In the genomic region with DNA sequence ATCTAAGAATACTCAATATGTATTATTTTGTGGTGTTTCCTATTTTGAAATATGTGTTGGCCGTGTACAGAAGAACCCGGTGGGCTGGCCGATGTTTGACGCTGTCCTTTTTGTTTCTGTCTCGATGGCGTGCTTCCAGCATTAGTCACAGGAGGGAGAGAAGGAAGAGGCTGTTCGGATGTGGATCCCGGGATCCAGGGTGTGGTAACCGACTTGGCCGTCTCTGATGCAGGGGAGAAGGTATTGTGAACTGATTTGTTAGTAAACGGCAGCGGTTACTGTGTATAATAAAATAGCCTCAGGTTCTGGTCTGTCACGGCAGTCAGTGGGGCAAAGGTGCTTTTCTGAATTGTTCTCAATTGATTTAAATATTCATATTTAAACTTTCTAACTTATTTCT, we compare ENCODE assay signal across 12 cellular contexts.
A peak's percentile ranks its signal among the peaks of the same experiment; 100 is the strongest.
DNase-seq lines count a peak whose midpoint lies in the region; ATAC-seq, FAIRE-seq and TF ChIP-seq lines count a peak whose summit lies in the region.
"Had no signal": no experiment of that assay in that cellular context is flagged by ENCODE, and none has a peak within 500 bp of the region (broad histone marks: within the 10 kb centered on the region; RNA-seq: fewer than 3 reads in every experiment).

No MANE protein-coding gene starts in this region.

- CTCF ChIA-PET in MCF 10A (lab: Yijun Ruan, JAX): interaction anchor here (2.4 kb wide), 1 partner anchor 741 kb away, joined by 102 read pairs; the partner anchor contains the start of gene ENC1
- CTCF ChIA-PET in activated CD8-positive, alpha-beta T cell treated with anti-CD3 and anti-CD28 coated beads for 36 hours (lab: Charles Lee): interaction anchor here (1.5 to 2.5 kb wide), 2 partner anchors 12 to 310 kb away, joined by 4 to 13 read pairs; no protein-coding TSS in a partner anchor

- peak overlapping the region; percentile 38 for H3K9ac ChIP-seq in keratinocyte (ENCODE audit: control insufficient read depth, extremely low read depth, insufficient read depth, low read length)

- no peak overlapping the region for H2AFZ ChIP-seq in keratinocyte (ENCODE audit: control insufficient read depth, low read length)

- H3K27ac ChIP-seq in keratinocyte (ENCODE audit: control insufficient read depth, insufficient read depth, low read length): peak overlapping the region; percentile 15
- H3K27ac ChIP-seq: testis had no signal

- no peaks in the 10 kb centered on the region for H3K9me3 ChIP-seq in keratinocyte (ENCODE audit: control insufficient read depth, low read depth, low read length)
- H3K9me3 ChIP-seq: testis had no signal

- peaks cover 15% of the 10 kb centered on the region for H3K4me1 Mint-ChIP-seq in MCF 10A (ENCODE audit: insufficient read depth, unreplicated experiment)
- H3K4me1 Mint-ChIP-seq in activated CD8-positive, alpha-beta T cell treated with anti-CD3 and anti-CD28 coated beads for 36 hours (ENCODE audit: low read depth): no peaks in the 10 kb centered on the region
- no peaks in the 10 kb centered on the region for H3K4me1 Mint-ChIP-seq in activated T-helper 17 cell treated with anti-CD3 and anti-CD28 coated beads, Interleukin-2, amount 50 U/mL, for 72 hours

- H3K9me3 Mint-ChIP-seq in MCF 10A (ENCODE audit: unreplicated experiment): no peaks in the 10 kb centered on the region
- no peaks in the 10 kb centered on the region for H3K9me3 Mint-ChIP-seq in activated CD8-positive, alpha-beta T cell treated with anti-CD3 and anti-CD28 coated beads for 36 hours
- H3K9me3 Mint-ChIP-seq in activated T-helper 17 cell treated with anti-CD3 and anti-CD28 coated beads, Interleukin-2, amount 50 U/mL, for 72 hours: no peaks in the 10 kb centered on the region

- FAIRE-seq in keratinocyte (lab: Jason Lieb, UNC): peak; percentile 88

- no peaks in the 10 kb centered on the region for H3K27me3 Mint-ChIP-seq in MCF 10A (ENCODE audit: insufficient read depth, unreplicated experiment)
- H3K27me3 Mint-ChIP-seq in activated CD8-positive, alpha-beta T cell treated with anti-CD3 and anti-CD28 coated beads for 36 hours: peaks cover 11% of the 10 kb centered on the region
- peaks cover 38% of the 10 kb centered on the region for H3K27me3 Mint-ChIP-seq in activated T-helper 17 cell treated with anti-CD3 and anti-CD28 coated beads, Interleukin-2, amount 50 U/mL, for 72 hours
- H3K27me3 Mint-ChIP-seq: progenitor cell of endocrine pancreas had no signal

- BruUV-seq in MCF 10A (replicated peaks; lab: Mats Ljungman, UMichigan): no TSS peak

- H3K27ac Mint-ChIP-seq in MCF 10A (ENCODE audit: low read depth, unreplicated experiment): peak overlapping the region; percentile 74
- H3K27ac Mint-ChIP-seq in activated CD8-positive, alpha-beta T cell treated with anti-CD3 and anti-CD28 coated beads for 36 hours: no peak overlapping the region
- no peak overlapping the region for H3K27ac Mint-ChIP-seq in activated T-helper 17 cell treated with anti-CD3 and anti-CD28 coated beads, Interleukin-2, amount 50 U/mL, for 72 hours

- peaks cover 21 to 35% of the 10 kb centered on the region in 2 experiments for H3K36me3 ChIP-seq in keratinocyte (ENCODE audit: control insufficient read depth in 2 of 2, extremely low read depth in 1 of 2, insufficient read depth in 2 of 2, low read length in 2 of 2)

- DNase-seq in A172 (ENCODE audit: low spot score): peak; percentile 79
- peak; percentile 71 for DNase-seq in HT1080 (ENCODE audit: low read depth)
- DNase-seq in MCF 10A (ENCODE audit: unreplicated experiment): peak; percentile 97
- no peak for DNase-seq in keratinocyte (ENCODE audit: low read depth, low spot score)
- DNase-seq in NCI-H774 (lab: John Stamatoyannopoulos, UW): no peak
- no peak for DNase-seq in NCI-H1048 (lab: John Stamatoyannopoulos, UW)
- DNase-seq in activated CD8-positive, alpha-beta T cell treated with anti-CD3 and anti-CD28 coated beads for 36 hours: no peak
- DNase-seq: activated T-cell treated with anti-CD3 and anti-CD28 coated beads, Interleukin-2, amount 50 U/mL, for 48 hours; NCI-H2029; testis had no signal

- intact Hi-C loops in MCF 10A (cut with micrococcal nuclease): loop anchor here (2.0 to 5.0 kb wide), 2 partner anchors 226 to 310 kb away; no protein-coding TSS in a partner anchor
- intact Hi-C loops in activated CD8-positive, alpha-beta T cell treated with anti-CD3 and anti-CD28 coated beads for 36 hours (cut with micrococcal nuclease): no loop called here

- H3K4me3 Mint-ChIP-seq in MCF 10A (ENCODE audit: unreplicated experiment): peak overlapping the region; percentile 20
- no peak overlapping the region for H3K4me3 Mint-ChIP-seq in activated CD8-positive, alpha-beta T cell treated with anti-CD3 and anti-CD28 coated beads for 36 hours
- no peak overlapping the region for H3K4me3 Mint-ChIP-seq in activated T-helper 17 cell treated with anti-CD3 and anti-CD28 coated beads, Interleukin-2, amount 50 U/mL, for 72 hours

- no peak overlapping the region for H3K4me2 ChIP-seq in keratinocyte (ENCODE audit: control insufficient read depth, extremely low read depth, insufficient read depth, low read depth, low read length)

- H4K20me1 ChIP-seq in keratinocyte (ENCODE audit: control insufficient read depth, extremely low read depth, insufficient read depth, low read length): no peaks in the 10 kb centered on the region

- TF ChIP-seq CTCF in MCF 10A (IDR thresholded peaks at IDR 0.05; ENCODE audit: unreplicated experiment): no peak
- TF ChIP-seq CTCF in keratinocyte (optimal IDR thresholded peaks at IDR 0.05 in 1 of 3, IDR thresholded peaks at IDR 0.05 in 1 of 3, conservative IDR thresholded peaks at IDR 0.05 in 1 of 3; ENCODE audit: extremely low read depth in 1 of 3, insufficient read depth in 2 of 3, low read length in 3 of 3): no peak
- TF ChIP-seq CTCF in activated CD8-positive, alpha-beta T cell treated with anti-CD3 and anti-CD28 coated beads for 36 hours (IDR thresholded peaks at IDR 0.05): no peak

- dilution Hi-C loops in keratinocyte (cut with MboI; ENCODE audit: extremely low pct_ligation_motif_present, low sequenced_read_pairs): no loop called here

- H3K36me3 Mint-ChIP-seq in MCF 10A (ENCODE audit: insufficient read depth, unreplicated experiment): peaks cover 57% of the 10 kb centered on the region
- H3K36me3 Mint-ChIP-seq in activated CD8-positive, alpha-beta T cell treated with anti-CD3 and anti-CD28 coated beads for 36 hours (ENCODE audit: low read depth): no peaks in the 10 kb centered on the region
- no peaks in the 10 kb centered on the region for H3K36me3 Mint-ChIP-seq in activated T-helper 17 cell treated with anti-CD3 and anti-CD28 coated beads, Interleukin-2, amount 50 U/mL, for 72 hours (ENCODE audit: low read depth)

- H3K27me3 ChIP-seq in keratinocyte (ENCODE audit: control insufficient read depth, extremely low read depth, insufficient read depth, low read length): no peaks in the 10 kb centered on the region
- H3K27me3 ChIP-seq: testis had no signal

- peaks cover 7% of the 10 kb centered on the region for H3K4me1 ChIP-seq in keratinocyte (ENCODE audit: control insufficient read depth, extremely low read depth, insufficient read depth, low read length)
- H3K4me1 ChIP-seq: testis had no signal

- no peak overlapping the region for H3K4me3 ChIP-seq in keratinocyte (ENCODE audit: control insufficient read depth in 2 of 3, extremely low read depth in 1 of 3, insufficient read depth in 2 of 3, low read depth in 1 of 3, low read length in 3 of 3)
- H3K4me3 ChIP-seq: testis had no signal

- H3K79me2 ChIP-seq in keratinocyte (ENCODE audit: control insufficient read depth, insufficient read depth, low read length): no peaks in the 10 kb centered on the region

- no peaks in the 10 kb centered on the region for H3K9me1 ChIP-seq in keratinocyte (ENCODE audit: control insufficient read depth, extremely low read depth, insufficient read depth, low read length)

- ATAC-seq in activated CD8-positive, alpha-beta T cell treated with anti-CD3 and anti-CD28 coated beads for 36 hours: no peak
- ATAC-seq in activated T-helper 17 cell treated with anti-CD3 and anti-CD28 coated beads, Interleukin-2, amount 50 U/mL, for 72 hours (replicated peaks): no peak

- POLR2A ChIA-PET in MCF 10A (lab: Yijun Ruan, JAX): interaction anchor here (0.9 to 3.3 kb wide), 2 partner anchors 87 to 741 kb away, joined by 4 to 34 read pairs; partner anchors contain the start of gene ENC1
- POLR2A ChIA-PET in activated CD8-positive, alpha-beta T cell treated with anti-CD3 and anti-CD28 coated beads for 36 hours (lab: Charles Lee): no interaction called here

Comparison
In these comparisons a context has a peak if more than half of its experiments do, and no peak if none do; other contexts are left out.
1. DNase-seq: peak in A172 (single experiment), HT1080 (single experiment) and MCF 10A (single experiment); none in keratinocyte (single experiment), NCI-H774 (single experiment), NCI-H1048 (single experiment) and activated CD8-positive, alpha-beta T cell treated with anti-CD3 and anti-CD28 coated beads for 36 hours (single experiment).